14 cellular contexts compared by ENCODE assay signal in genomic region chr22:38501797-38502672, GRCh38. TPM values are rescaled to one million over a fixed set of nuclear protein-coding genes. Genes with fewer than 3 reads are reported as not detected.
DNase-seq lines count a peak whose midpoint lies in the region; ATAC-seq and TF ChIP-seq lines count a peak whose summit lies in the region.
"Had no signal": no experiment of that assay in that cellular context is flagged by ENCODE, and none has a peak within 500 bp of the region (broad histone marks: within the 10 kb centered on the region; RNA-seq: fewer than 3 reads in every experiment).

No MANE protein-coding gene starts in this region.

- H3K27ac Mint-ChIP-seq in activated naive CD8-positive, alpha-beta T cell treated with anti-CD3 and anti-CD28 coated beads, Interleukin-2, amount 10 ng/mL, durations not matched to agents 7 days and 5 days, result peak overlapping the region; percentile 34
- peak overlapping the region; percentile 100 for H3K27ac Mint-ChIP-seq in memory B cell

- H3K4me1 ChIP-seq in left ventricle myocardium inferior (peaks cover 88% of the 10 kb centered on the region), heart left ventricle (peaks cover 5 to 65% (median 50%) of the 10 kb centered on the region in 12 donors), upper lobe of right lung (peaks cover 47% of the 10 kb centered on the region), esophagus squamous epithelium (peaks cover 24 to 74% (median 31%) of the 10 kb centered on the region in 3 donors)

- DNase-seq in left ventricle myocardium inferior (no peak), heart left ventricle (no peak), memory B cell (ENCODE audit: low spot score in 2 of 2) (no peak), upper lobe of right lung (no peak), esophagus squamous epithelium (lab: John Stamatoyannopoulos, UW) (no peak)
- DNase-seq in activated naive CD8-positive, alpha-beta T cell treated with anti-CD3 and anti-CD28 coated beads, Interleukin-2, amount 10 ng/mL, durations not matched to agents 7 days and 5 days, result no peak
- DNase-seq in activated CD4-positive, CD25-positive, alpha-beta regulatory T cell (lab: John Stamatoyannopoulos, UW), result no peak
- DNase-seq: dermis blood vessel endothelial cell; GOT3; NCI-H2081 treated with DMSO at 0.1 percent for 48 hours; stimulated activated naive CD4-positive, alpha-beta T cell had no signal

- H3K36me3 ChIP-seq in left ventricle myocardium inferior (peaks cover 57% of the 10 kb centered on the region), heart left ventricle (peaks cover 2 to 78% (median 63%) of the 10 kb centered on the region in 9 donors), upper lobe of right lung (peaks cover 67% of the 10 kb centered on the region), esophagus squamous epithelium (peaks cover 23 to 61% (median 34%) of the 10 kb centered on the region in 3 donors)

- no peaks in the 10 kb centered on the region for H3K27me3 Mint-ChIP-seq in activated naive CD8-positive, alpha-beta T cell treated with anti-CD3 and anti-CD28 coated beads, Interleukin-2, amount 10 ng/mL, durations not matched to agents 7 days and 5 days
- no peaks in the 10 kb centered on the region for H3K27me3 Mint-ChIP-seq in memory B cell

- peak overlapping the region; percentile 98 for H3K4me3 Mint-ChIP-seq in activated naive CD8-positive, alpha-beta T cell treated with anti-CD3 and anti-CD28 coated beads, Interleukin-2, amount 10 ng/mL, durations not matched to agents 7 days and 5 days
- peak overlapping the region; percentile 92 for H3K4me3 Mint-ChIP-seq in memory B cell

- POLR2A ChIA-PET in activated naive CD8-positive, alpha-beta T cell treated with anti-CD3 and anti-CD28 coated beads, Interleukin-2, amount 10 ng/mL, durations not matched to agents 7 days and 5 days (lab: Charles Lee), result interaction anchor here (0.7 to 1.1 kb wide), 3 partner anchors 16 to 69 kb away, joined by 3 to 5 read pairs (median 4); no protein-coding TSS in a partner anchor

- peak overlapping the region; percentile 7 for H3K27ac ChIP-seq in left ventricle myocardium inferior (replicated peaks)
- H3K27ac ChIP-seq in heart left ventricle, result peak overlapping the region in 3 of 12 donors; percentile 40 to 100 (median 100)
- H3K27ac ChIP-seq in upper lobe of right lung, result no peak overlapping the region
- H3K27ac ChIP-seq in esophagus squamous epithelium, result peak overlapping the region in 1 of 4 donors; percentile 100

- intact Hi-C loops in left ventricle myocardium inferior (cut with micrococcal nuclease), result no loop called here
- intact Hi-C loops in heart left ventricle (cut with DNase I), result loop anchor here in 7 of 10 donors (5.0 to 10.0 kb wide), 5 partner anchors 35 to 447 kb away; partner anchors contain the start of genes KDELR3 (in 3 of the 7), TOMM22 (in 2 of the 7) and PICK1 (in 1 of the 7)
- intact Hi-C loops in upper lobe of right lung (cut with DNase I), result no loop called here
- intact Hi-C loops in esophagus squamous epithelium (cut with DNase I), result no loop called here

- TF ChIP-seq POLR2A in heart left ventricle (IDR thresholded peaks at IDR 0.05), result no peak
- TF ChIP-seq POLR2A in esophagus squamous epithelium (IDR thresholded peaks at IDR 0.05), result no peak

- H3K36me3 Mint-ChIP-seq in activated naive CD8-positive, alpha-beta T cell treated with anti-CD3 and anti-CD28 coated beads, Interleukin-2, amount 10 ng/mL, durations not matched to agents 7 days and 5 days, result peaks cover 61% of the 10 kb centered on the region
- peaks cover 27% of the 10 kb centered on the region for H3K36me3 Mint-ChIP-seq in memory B cell

- no peaks in the 10 kb centered on the region for H3K9me3 ChIP-seq in left ventricle myocardium inferior (replicated peaks)
- no peaks in the 10 kb centered on the region for H3K9me3 ChIP-seq in heart left ventricle
- H3K9me3 ChIP-seq in upper lobe of right lung, result no peaks in the 10 kb centered on the region
- H3K9me3 ChIP-seq in esophagus squamous epithelium, result no peaks in the 10 kb centered on the region

- H3K4me3 ChIP-seq in left ventricle myocardium inferior (peak overlapping the region; percentile 93), heart left ventricle (peak overlapping the region in 6 of 12 donors; percentile 3 to 95 (median 78)), upper lobe of right lung (peak overlapping the region; percentile 80), esophagus squamous epithelium (peak overlapping the region in 2 of 4 donors; percentile 89 to 98)

- H3K27me3 ChIP-seq in left ventricle myocardium inferior (ENCODE audit: low read depth) (no peaks in the 10 kb centered on the region), heart left ventricle (no peaks in the 10 kb centered on the region), upper lobe of right lung (no peaks in the 10 kb centered on the region), esophagus squamous epithelium (no peaks in the 10 kb centered on the region)

- H3K4me1 Mint-ChIP-seq in activated naive CD8-positive, alpha-beta T cell treated with anti-CD3 and anti-CD28 coated beads, Interleukin-2, amount 10 ng/mL, durations not matched to agents 7 days and 5 days, result peaks cover 51% of the 10 kb centered on the region
- H3K4me1 Mint-ChIP-seq in memory B cell, result peaks cover 34% of the 10 kb centered on the region

- ATAC-seq in heart left ventricle (no peak), memory B cell (ENCODE audit: low read depth) (no peak), upper lobe of right lung (no peak), GM18861 (IDR thresholded peaks at IDR 0.05; ENCODE audit: unreplicated experiment) (no peak)
- ATAC-seq in activated naive CD8-positive, alpha-beta T cell treated with anti-CD3 and anti-CD28 coated beads, Interleukin-2, amount 10 ng/mL, durations not matched to agents 7 days and 5 days (ENCODE audit: low read depth), result no peak
- ATAC-seq: Right ventricle myocardium inferior, sciatic nerve had no signal

- H3K9me3 Mint-ChIP-seq in activated naive CD8-positive, alpha-beta T cell treated with anti-CD3 and anti-CD28 coated beads, Interleukin-2, amount 10 ng/mL, durations not matched to agents 7 days and 5 days, result no peaks in the 10 kb centered on the region
- H3K9me3 Mint-ChIP-seq in memory B cell, result no peaks in the 10 kb centered on the region

- WGBS in heart left ventricle, 4 donors, result 72 to 80% (median 76%) methylated on average over 10 of the region's 10 CpGs
- WGBS in esophagus squamous epithelium, 2 donors, result 84 to 86% methylated on average over 7 to 8 of the region's 10 CpGs

- TF ChIP-seq CTCF in left ventricle myocardium inferior (IDR thresholded peaks at IDR 0.05; ENCODE audit: borderline replicate concordance) (no peak), heart left ventricle (IDR thresholded peaks at IDR 0.05) (no peak), upper lobe of right lung (IDR thresholded peaks at IDR 0.05) (no peak), esophagus squamous epithelium (IDR thresholded peaks at IDR 0.05) (no peak)

RNA-seq across cellular contexts. Expression of gene DDX17, which starts 4.1 kb away (rescaled TPM):
- 228 TPM for total RNA-seq in left ventricle myocardium inferior
- 100 to 1,000 TPM; 149 to 202 (median 170) TPM for total RNA-seq in heart left ventricle
- polyA plus RNA-seq in heart left ventricle, result 100 to 1,000 TPM; 133 to 153 TPM
- total RNA-seq in activated naive CD8-positive, alpha-beta T cell treated with anti-CD3 and anti-CD28 coated beads, Interleukin-2, amount 10 ng/mL, durations not matched to agents 7 days and 5 days, result 100 to 1,000 TPM; 667 to 710 TPM
- total RNA-seq in upper lobe of right lung, result 480 TPM
- 100 to 1,000 TPM; 164 to 498 (median 214) TPM for total RNA-seq in esophagus squamous epithelium

RNA-seq across cellular contexts. Expression of gene KDELR3, which starts 34.1 kb away (rescaled TPM):
- total RNA-seq in left ventricle myocardium inferior, result 6.0 TPM
- 10 to 100 TPM in 4 of 9 donors, 1 to 10 TPM in 5; 4.4 to 15.5 (median 8.5) TPM for total RNA-seq in heart left ventricle
- 10 to 100 TPM in 1 of 2 donors, 1 to 10 TPM in 1; 7.8 to 10.5 TPM for polyA plus RNA-seq in heart left ventricle
- 1 to 10 TPM in 1 of 2 experiments, under 1 TPM in 1; 0.91 to 1.4 TPM for total RNA-seq in activated naive CD8-positive, alpha-beta T cell treated with anti-CD3 and anti-CD28 coated beads, Interleukin-2, amount 10 ng/mL, durations not matched to agents 7 days and 5 days
- 5.9 TPM for total RNA-seq in upper lobe of right lung
- 1 to 10 TPM; 1.1 to 9.6 (median 1.9) TPM for total RNA-seq in esophagus squamous epithelium

RNA-seq across cellular contexts. Expression of gene KCNJ4, which starts 47.0 kb away (rescaled TPM):
- total RNA-seq in left ventricle myocardium inferior (45.7 TPM), heart left ventricle (10 to 100 TPM; 14.5 to 85.5 (median 39.7) TPM), upper lobe of right lung (not detected), esophagus squamous epithelium (not detected)
- polyA plus RNA-seq in heart left ventricle, result 10 to 100 TPM; 20.3 to 57.9 TPM
- total RNA-seq in activated naive CD8-positive, alpha-beta T cell treated with anti-CD3 and anti-CD28 coated beads, Interleukin-2, amount 10 ng/mL, durations not matched to agents 7 days and 5 days, result not detected
- total RNA-seq: dermis blood vessel endothelial cell had no signal

Comparison
In these comparisons a context has a peak if more than half of its experiments do, and no peak if none do; other contexts are left out.
1. intact Hi-C loops: an anchor here in heart left ventricle (5.0 to 10.0 kb wide); none called in left ventricle myocardium inferior, upper lobe of right lung and esophagus squamous epithelium.
2. RNA of gene KCNJ4, which starts 47.0 kb away (total RNA-seq): 45.7 TPM in left ventricle myocardium inferior (single experiment) and 14.5 to 85.5 TPM in heart left ventricle; not detected in activated naive CD8-positive, alpha-beta T cell treated with anti-CD3 and anti-CD28 coated beads, Interleukin-2, amount 10 ng/mL, durations not matched to agents 7 days and 5 days, not detected in upper lobe of right lung (single experiment) and not detected in esophagus squamous epithelium; every median in the first group is over 10 times any median in the second.